ENCODE assay signal across 8 cellular contexts in genomic region chr11:75341583-75341982, GRCh38. TPM values are rescaled to one million over a fixed set of nuclear protein-coding genes. Genes with fewer than 3 reads are reported as not detected.
DNase-seq lines count a peak whose midpoint lies in the region; ATAC-seq, FAIRE-seq and TF ChIP-seq lines count a peak whose summit lies in the region.

No MANE protein-coding gene starts in this region.

- no peak for TF ChIP-seq POLR2A in breast epithelium (IDR thresholded peaks at IDR 0.05)
- TF ChIP-seq POLR2A in body of pancreas (IDR thresholded peaks at IDR 0.05): no peak
- TF ChIP-seq POLR2A in GM12891 (IDR thresholded peaks at IDR 0.05; ENCODE audit: low read depth, low read length): no peak

- CTCF ChIA-PET in MCF 10A (lab: Yijun Ruan, JAX): interaction anchor here (4.4 kb wide), 1 partner anchor 44 kb away, joined by 22 read pairs; no protein-coding TSS in a partner anchor

- H3K27ac ChIP-seq in breast epithelium (peak overlapping the region; percentile 91 to 99), body of pancreas (peak overlapping the region; percentile 74 to 90 (median 82)), urinary bladder (ENCODE audit: low read depth) (peak overlapping the region; percentile 57)

- H3K9me3 Mint-ChIP-seq in MCF 10A (ENCODE audit: unreplicated experiment): no peaks in the 10 kb centered on the region

- 43 to 77% methylated on average over 3 to 4 of the region's 4 CpGs for WGBS in body of pancreas, 2 donors
- 69% methylated on average over 4 of the region's 4 CpGs for WGBS in urinary bladder

- H3K9ac ChIP-seq in mucosa of stomach (ENCODE audit: low read length): peak overlapping the region; percentile 42

- DNase-seq in breast epithelium (ENCODE audit: low spot score in 2 of 2) (no peak), MCF 10A (ENCODE audit: unreplicated experiment) (no peak), body of pancreas (peak in 1 of 4 donors; percentile 42), NCI-H1092 treated with DMSO at 0.1 percent for 48 hours (lab: John Stamatoyannopoulos, UW) (no peak), GM12891 (ENCODE audit: insufficient read length, low spot score) (no peak)

- H3K27ac Mint-ChIP-seq in MCF 10A (ENCODE audit: low read depth, unreplicated experiment): no peak overlapping the region

- ATAC-seq in body of pancreas (no peak), HG03442 (IDR thresholded peaks at IDR 0.05; ENCODE audit: unreplicated experiment) (no peak)

- no peaks in the 10 kb centered on the region for H3K27me3 Mint-ChIP-seq in MCF 10A (ENCODE audit: insufficient read depth, unreplicated experiment)

- TF ChIP-seq CTCF in breast epithelium (IDR thresholded peaks at IDR 0.05) (no peak), MCF 10A (IDR thresholded peaks at IDR 0.05; ENCODE audit: unreplicated experiment) (no peak), body of pancreas (IDR thresholded peaks at IDR 0.05) (no peak)

- no TSS peak for BruUV-seq in MCF 10A (replicated peaks; lab: Mats Ljungman, UMichigan)

- H3K36me3 ChIP-seq in breast epithelium: no peaks in the 10 kb centered on the region
- H3K36me3 ChIP-seq in body of pancreas (replicated peaks in 1 of 2; ENCODE audit: insufficient read depth in 1 of 2, low read depth in 2 of 2): no peaks in the 10 kb centered on the region
- no peaks in the 10 kb centered on the region for H3K36me3 ChIP-seq in mucosa of stomach (ENCODE audit: control insufficient read depth, insufficient read depth, low read length)
- no peaks in the 10 kb centered on the region for H3K36me3 ChIP-seq in urinary bladder (ENCODE audit: insufficient read depth)

- no peaks in the 10 kb centered on the region for H3K27me3 ChIP-seq in breast epithelium
- H3K27me3 ChIP-seq in body of pancreas: no peaks in the 10 kb centered on the region
- no peaks in the 10 kb centered on the region for H3K27me3 ChIP-seq in mucosa of stomach (ENCODE audit: control insufficient read depth, insufficient read depth, low read length)

- H3K4me1 ChIP-seq in breast epithelium: peaks cover 26 to 68% of the 10 kb centered on the region in 2 donors
- H3K4me1 ChIP-seq in body of pancreas: peaks cover 87% of the 10 kb centered on the region
- peaks cover 98% of the 10 kb centered on the region for H3K4me1 ChIP-seq in mucosa of stomach (ENCODE audit: control insufficient read depth, insufficient read depth, low read length)
- peaks cover 6% of the 10 kb centered on the region for H3K4me1 ChIP-seq in urinary bladder (ENCODE audit: insufficient read depth)

- peaks cover 30% of the 10 kb centered on the region for H3K4me1 Mint-ChIP-seq in MCF 10A (ENCODE audit: insufficient read depth, unreplicated experiment)

- H3K36me3 Mint-ChIP-seq in MCF 10A (ENCODE audit: insufficient read depth, unreplicated experiment): peaks cover 11% of the 10 kb centered on the region

- H3K4me3 ChIP-seq in breast epithelium (no peak overlapping the region), body of pancreas (no peak overlapping the region), mucosa of stomach (ENCODE audit: low read length) (no peak overlapping the region), urinary bladder (ENCODE audit: low read depth, low read length) (no peak overlapping the region)

- no peaks in the 10 kb centered on the region for H3K9me3 ChIP-seq in breast epithelium
- no peaks in the 10 kb centered on the region for H3K9me3 ChIP-seq in body of pancreas
- no peaks in the 10 kb centered on the region for H3K9me3 ChIP-seq in mucosa of stomach (ENCODE audit: control insufficient read depth, low read length)

- no peak overlapping the region for H3K4me3 Mint-ChIP-seq in MCF 10A (ENCODE audit: unreplicated experiment)

- POLR2A ChIA-PET in MCF 10A (lab: Yijun Ruan, JAX): interaction anchor here (1.0 kb wide), 2 partner anchors 11 to 30 kb away, joined by 3 read pairs; no protein-coding TSS in a partner anchor

- no peak for FAIRE-seq in GM12891 (lab: Jason Lieb, UNC)

- intact Hi-C loops in breast epithelium (cut with DNase I; ENCODE audit: low total_unique reads): no loop called here
- intact Hi-C loops in MCF 10A (cut with micrococcal nuclease): no loop called here
- intact Hi-C loops in body of pancreas (cut with DNase I): no loop called here

TF ChIP-seq in GM12891, 5 proteins besides CTCF, POLR2A, EP300 and RAD21:
- TF ChIP-seq POU2F2 (IDR thresholded peaks at IDR 0.05; ENCODE audit: low read depth, low read length): no peak
TF ChIP-seq in GM12891: peak in this region for 0.

RNA-seq across cellular contexts. Expression of gene ARRB1, which starts 9.9 kb away (rescaled TPM):
- total RNA-seq in breast epithelium (10 to 100 TPM; 31.2 to 64.0 (median 42.3) TPM), MCF 10A (2022) (0.44 and 0.98 TPM in 2 replicates), body of pancreas (10 to 100 TPM; 41.0 to 54.1 TPM), urinary bladder (34.5 TPM)
- polyA plus RNA-seq in urinary bladder: 31.4 TPM
- polyA plus RNA-seq in GM12891 (2012; ENCODE audit: low read depth, missing spikeins): 1.6 TPM

RNA-seq across cellular contexts. Expression of gene RPS3, which starts 57.7 kb away (rescaled TPM):
- 1,000 to 10,000 TPM; 1,024 to 2,406 (median 1,978) TPM for total RNA-seq in breast epithelium
- total RNA-seq in MCF 10A (2022): 3,172 and 3,444 TPM in 2 replicates
- total RNA-seq in body of pancreas: 1,000 to 10,000 TPM in 1 of 2 donors, 100 to 1,000 TPM in 1; 921 to 1,114 TPM
- total RNA-seq in urinary bladder: 961 TPM
- 2,414 TPM for polyA plus RNA-seq in urinary bladder
- polyA plus RNA-seq in GM12891 (2012; ENCODE audit: low read depth, missing spikeins): 5,804 TPM

Comparison
In these comparisons a context has a peak if more than half of its experiments do, and no peak if none do; other contexts are left out.
1. RNA of gene ARRB1, which starts 9.9 kb away (total RNA-seq): 41.0 to 54.1 TPM in body of pancreas, 31.2 to 64.0 TPM in breast epithelium and 34.5 TPM in urinary bladder (single experiment); 0.44 to 0.98 TPM in MCF 10A; every median in the first group is over 10 times any median in the second.
2. Peak in every context shown above with its lines, with median percentiles within 50 percentile points of each other: H3K27ac ChIP-seq.